8 cellular contexts compared by ENCODE assay signal in genomic region chr5:23139338-23140171, GRCh38.
DNase-seq lines count a peak whose midpoint lies in the region; ATAC-seq and TF ChIP-seq lines count a peak whose summit lies in the region.

No MANE protein-coding gene starts in this region.

- ATAC-seq in DND-41 (ENCODE audit: insufficient read depth, low read depth) = no peak
- ATAC-seq in HG02938 (IDR thresholded peaks at IDR 0.05; ENCODE audit: unreplicated experiment) = peak; percentile 49

- H3K9ac ChIP-seq in DND-41 (ENCODE audit: low read depth, low read length) = no peak overlapping the region
- H3K9ac ChIP-seq in OCI-LY1 (ENCODE audit: low read length) = no peak overlapping the region

- H3K27ac ChIP-seq in DND-41 (ENCODE audit: low read length) (no peak overlapping the region), OCI-LY1 (ENCODE audit: low read depth, low read length, poor library complexity, severe bottlenecking) (no peak overlapping the region)

- no peaks in the 10 kb centered on the region for H3K36me3 ChIP-seq in DND-41 (ENCODE audit: insufficient read depth, low read length)
- H3K36me3 ChIP-seq in OCI-LY1 (ENCODE audit: insufficient read depth, low read length) = no peaks in the 10 kb centered on the region

- no peak overlapping the region for H2AFZ ChIP-seq in DND-41 (ENCODE audit: low read depth, low read length)
- H2AFZ ChIP-seq in OCI-LY1 (ENCODE audit: low read length) = no peak overlapping the region

- H3F3A ChIP-seq in OCI-LY1 (ENCODE audit: insufficient read depth, low read length) = no peaks in the 10 kb centered on the region

- H3K27me3 ChIP-seq in DND-41 (ENCODE audit: insufficient read depth, low read length, poor library complexity) = no peaks in the 10 kb centered on the region
- no peaks in the 10 kb centered on the region for H3K27me3 ChIP-seq in OCI-LY1 (ENCODE audit: insufficient read depth, low read length)

- DNase-seq in DND-41 (no peak), foreskin melanocyte (peak; percentile 2), NCI-H2029 treated with DMSO at 0.1 percent for 48 hours (lab: John Stamatoyannopoulos, UW) (no peak), posterior cingulate gyrus (no peak)
- no peak for DNase-seq in stimulated activated CD4-positive, alpha-beta T cell treated with anti-CD3 and anti-CD28 coated beads, Interleukin-1b, Interleukin-23, amount 100 ng/mL, for 48 hours
- DNase-seq in activated T-cell treated with anti-CD3 and anti-CD28 coated beads, Interleukin-2, amount 50 U/mL, for 1 hour = no peak

- no peak overlapping the region for H3K4me3 ChIP-seq in DND-41 (ENCODE audit: low read depth in 1 of 2, low read length in 2 of 2)
- no peak overlapping the region for H3K4me3 ChIP-seq in OCI-LY1 (ENCODE audit: low read depth, low read length, poor library complexity, severe bottlenecking)

- H3K4me2 ChIP-seq in DND-41 (ENCODE audit: insufficient read depth, low read length) (no peak overlapping the region), OCI-LY1 (ENCODE audit: low read length) (no peak overlapping the region)

- no peaks in the 10 kb centered on the region for H4K20me1 ChIP-seq in DND-41 (ENCODE audit: insufficient read depth, low read length)
- no peaks in the 10 kb centered on the region for H4K20me1 ChIP-seq in OCI-LY1 (ENCODE audit: insufficient read depth, low read length)

- H3K79me2 ChIP-seq in DND-41 (ENCODE audit: insufficient read depth, low read length) = no peaks in the 10 kb centered on the region
- H3K79me2 ChIP-seq in OCI-LY1 (ENCODE audit: insufficient read depth, low read length) = no peaks in the 10 kb centered on the region

- intact Hi-C loops in posterior cingulate gyrus (cut with DNase I) = no loop called here

- TF ChIP-seq CTCF in DND-41 (IDR thresholded peaks at IDR 0.05; ENCODE audit: borderline replicate concordance, extremely low read depth, low read length, poor library complexity, severe bottlenecking) = peak; percentile 33
- TF ChIP-seq CTCF in OCI-LY1 (IDR thresholded peaks at IDR 0.05; ENCODE audit: low read length) = peak; percentile 72

- H3K9me2 ChIP-seq in OCI-LY1 (ENCODE audit: low read depth, low read length) = no peaks in the 10 kb centered on the region

- H3K4me1 ChIP-seq in DND-41 (ENCODE audit: insufficient read depth, low read length) (no peaks in the 10 kb centered on the region), OCI-LY1 (ENCODE audit: insufficient read depth, low read length, severe bottlenecking) (no peaks in the 10 kb centered on the region)

- H3K9me3 ChIP-seq in DND-41 (ENCODE audit: insufficient read depth, low read length, severe bottlenecking) (no peaks in the 10 kb centered on the region), OCI-LY1 (ENCODE audit: low read length) (no peaks in the 10 kb centered on the region)
